ENCODE assay signal across 29 cellular contexts in genomic region chr2:22894761-22895160, GRCh38.
A peak's percentile ranks its signal among the peaks of the same experiment; 100 is the strongest.
DNase-seq lines count a peak whose midpoint lies in the region; ATAC-seq and TF ChIP-seq lines count a peak whose summit lies in the region.
"Had no signal": no experiment of that assay in that cellular context is flagged by ENCODE, and none has a peak within 500 bp of the region (broad histone marks: within the 10 kb centered on the region; RNA-seq: fewer than 3 reads in every experiment).

No MANE protein-coding gene starts in this region.

- H3K9me3 Mint-ChIP-seq in glutamatergic neuron (ENCODE audit: unreplicated experiment), result peaks cover 3% of the 10 kb centered on the region
- H3K9me3 Mint-ChIP-seq: activated naive CD4-positive, alpha-beta T cell treated with anti-CD3 and anti-CD28 coated beads, Interleukin-2, amount 50 U/mL, for 24 hours had no signal

- no peaks in the 10 kb centered on the region for H3K9me3 ChIP-seq in left lung
- H3K9me3 ChIP-seq: BE2C, esophagus muscularis mucosa had no signal

- H3K36me3 ChIP-seq in left lung, result no peaks in the 10 kb centered on the region
- H3K36me3 ChIP-seq: BE2C, brain microvascular endothelial cell, esophagus muscularis mucosa had no signal

- TF ChIP-seq CTCF in glutamatergic neuron (IDR thresholded peaks at IDR 0.05; ENCODE audit: partially characterized antibody, unreplicated experiment) (no peak), left lung (IDR thresholded peaks at IDR 0.05) (no peak)

- peak overlapping the region; percentile 77 for H3K27ac Mint-ChIP-seq in glutamatergic neuron (ENCODE audit: unreplicated experiment)
- H3K27ac Mint-ChIP-seq: activated CD8-positive, alpha-beta T cell treated with anti-CD3 and anti-CD28 coated beads, Interleukin-2, amount 10 ng/mL, durations not matched to agents 7 days and 5 days; activated naive CD4-positive, alpha-beta T cell treated with anti-CD3 and anti-CD28 coated beads, Interleukin-2, amount 50 U/mL, for 24 hours; CD8-positive, alpha-beta memory T cell; natural killer cell; stimulated activated effector memory CD8-positive, alpha-beta T cell treated with anti-CD3 and anti-CD28 coated beads, Interleukin-12 subunit alpha, Interleukin-12 subunit beta, amount 100 ng/mL, for 72 hours had no signal

- H3K27me3 Mint-ChIP-seq in glutamatergic neuron (ENCODE audit: unreplicated experiment), result peaks cover 1% of the 10 kb centered on the region
- H3K27me3 Mint-ChIP-seq: CD8-positive, alpha-beta memory T cell had no signal

- no peak overlapping the region for H3K27ac ChIP-seq in left lung
- H3K27ac ChIP-seq: brain microvascular endothelial cell, esophagus muscularis mucosa had no signal

- peaks cover 24% of the 10 kb centered on the region for H3K4me1 Mint-ChIP-seq in glutamatergic neuron (ENCODE audit: low read depth, unreplicated experiment)
- H3K4me1 Mint-ChIP-seq: activated naive CD4-positive, alpha-beta T cell treated with anti-CD3 and anti-CD28 coated beads, Interleukin-2, amount 50 U/mL, for 24 hours; CD8-positive, alpha-beta memory T cell; natural killer cell; stimulated activated effector memory CD8-positive, alpha-beta T cell treated with anti-CD3 and anti-CD28 coated beads, Interleukin-12 subunit alpha, Interleukin-12 subunit beta, amount 100 ng/mL, for 72 hours had no signal

- ATAC-seq in left lung, result no peak
- no peak for ATAC-seq in GM19324 (IDR thresholded peaks at IDR 0.05; ENCODE audit: low FRiP score, unreplicated experiment)
- ATAC-seq in GM21447 (IDR thresholded peaks at IDR 0.05; ENCODE audit: unreplicated experiment), result no peak
- ATAC-seq: activated CD8-positive, alpha-beta T cell treated with anti-CD3 and anti-CD28 coated beads, Interleukin-2, amount 10 ng/mL, durations not matched to agents 7 days and 5 days; natural killer cell; Panc1; stimulated activated effector memory CD8-positive, alpha-beta T cell treated with anti-CD3 and anti-CD28 coated beads, Interleukin-12 subunit alpha, Interleukin-12 subunit beta, amount 100 ng/mL, for 72 hours had no signal

- H3K4me3 ChIP-seq in left lung, result no peak overlapping the region
- H3K4me3 ChIP-seq: esophagus muscularis mucosa, lung had no signal

- H3K4me1 ChIP-seq in left lung, result no peaks in the 10 kb centered on the region
- H3K4me1 ChIP-seq: BE2C, esophagus muscularis mucosa had no signal

- H3K27me3 ChIP-seq in left lung, result no peaks in the 10 kb centered on the region
- H3K27me3 ChIP-seq: BE2C, brain microvascular endothelial cell, esophagus muscularis mucosa had no signal

- H3K36me3 Mint-ChIP-seq in glutamatergic neuron (ENCODE audit: unreplicated experiment), result no peaks in the 10 kb centered on the region
- H3K36me3 Mint-ChIP-seq: activated naive CD4-positive, alpha-beta T cell treated with anti-CD3 and anti-CD28 coated beads, Interleukin-2, amount 50 U/mL, for 24 hours; CD8-positive, alpha-beta memory T cell; natural killer cell; stimulated activated effector memory CD8-positive, alpha-beta T cell treated with anti-CD3 and anti-CD28 coated beads, Interleukin-12 subunit alpha, Interleukin-12 subunit beta, amount 100 ng/mL, for 72 hours had no signal

- H3K4me3 Mint-ChIP-seq in glutamatergic neuron (ENCODE audit: unreplicated experiment), result no peak overlapping the region
- H3K4me3 Mint-ChIP-seq: activated CD8-positive, alpha-beta T cell treated with anti-CD3 and anti-CD28 coated beads, Interleukin-2, amount 10 ng/mL, durations not matched to agents 7 days and 5 days; activated naive CD4-positive, alpha-beta T cell treated with anti-CD3 and anti-CD28 coated beads, Interleukin-2, amount 50 U/mL, for 24 hours; CD8-positive, alpha-beta memory T cell; natural killer cell; stimulated activated effector memory CD8-positive, alpha-beta T cell treated with anti-CD3 and anti-CD28 coated beads, Interleukin-12 subunit alpha, Interleukin-12 subunit beta, amount 100 ng/mL, for 72 hours had no signal

- intact Hi-C loops in left lung (cut with DNase I), result no loop called here

- peak; percentile 50 for DNase-seq in DMS 273 treated with DMSO at 0.1 percent for 48 hours (lab: John Stamatoyannopoulos, UW)
- DNase-seq in NCI-H1694 treated with DMSO at 0.1 percent for 48 hours (lab: John Stamatoyannopoulos, UW), result peak; percentile 85
- peak; percentile 87 for DNase-seq in NCI-H82 (lab: John Stamatoyannopoulos, UW)
- peak; percentile 51 for DNase-seq in glutamatergic neuron
- no peak for DNase-seq in COLO829 (ENCODE audit: low spot score)
- no peak for DNase-seq in left lung
- DNase-seq: ACHN; activated CD4-positive, alpha-beta T cell treated with anti-CD3 and anti-CD28 coated beads for 4 hours; activated CD8-positive, alpha-beta T cell treated with anti-CD3 and anti-CD28 coated beads, Interleukin-2, amount 10 ng/mL, durations not matched to agents 7 days and 5 days; BE2C; brain microvascular endothelial cell; CD8-positive, alpha-beta memory T cell; foreskin fibroblast; HCEC 1CT; Karpas-422; kidney glomerular epithelial cell; natural killer cell; NCI-H1436 treated with DMSO at 0.1 percent for 48 hours; NCI-H226; SIG-M5; SW 1271; trophoblast cell had no signal

Comparison
In these comparisons a context has a peak if more than half of its experiments do, and no peak if none do; other contexts are left out.
1. DNase-seq: peak in DMS 273 treated with DMSO at 0.1 percent for 48 hours (single experiment), NCI-H1694 treated with DMSO at 0.1 percent for 48 hours (single experiment), NCI-H82 (single experiment) and glutamatergic neuron (single experiment); none in COLO829 (single experiment) and left lung (0 of 2).